ENCODE assay signal across 1 cellular context in the genomic region with DNA sequence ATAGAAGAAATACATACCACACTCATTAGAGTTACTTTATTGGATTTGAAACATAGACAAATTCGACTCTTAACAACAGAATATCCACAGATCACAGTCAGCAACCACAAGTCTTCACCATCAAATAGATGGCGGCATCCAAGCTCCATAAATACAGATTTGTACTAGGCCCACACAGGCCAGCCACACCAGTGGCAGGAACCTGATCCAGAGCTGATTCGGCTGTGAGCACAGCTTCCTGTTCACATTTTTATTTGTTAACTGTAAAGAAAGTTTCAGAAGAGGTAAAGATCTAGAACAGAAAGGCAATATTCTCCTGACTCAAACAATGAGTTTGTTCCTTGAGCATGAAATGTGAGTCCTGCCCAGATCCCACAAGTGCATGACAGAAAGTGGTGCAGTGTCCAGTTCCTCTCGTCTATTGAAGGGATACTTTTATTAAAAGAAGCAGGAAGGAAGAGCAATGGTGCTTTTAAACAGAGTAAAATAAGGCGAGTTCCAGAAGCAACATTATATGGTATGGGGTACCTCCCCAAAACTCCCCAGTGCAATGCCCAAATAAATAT.
TF ChIP-seq lines count a peak whose summit lies in the region.

No MANE protein-coding gene starts in this region.

TF ChIP-seq in HepG2, 621 proteins besides CTCF, POLR2A, EP300 and RAD21 (continued from another document):
- TF ChIP-seq, protein P1, sequence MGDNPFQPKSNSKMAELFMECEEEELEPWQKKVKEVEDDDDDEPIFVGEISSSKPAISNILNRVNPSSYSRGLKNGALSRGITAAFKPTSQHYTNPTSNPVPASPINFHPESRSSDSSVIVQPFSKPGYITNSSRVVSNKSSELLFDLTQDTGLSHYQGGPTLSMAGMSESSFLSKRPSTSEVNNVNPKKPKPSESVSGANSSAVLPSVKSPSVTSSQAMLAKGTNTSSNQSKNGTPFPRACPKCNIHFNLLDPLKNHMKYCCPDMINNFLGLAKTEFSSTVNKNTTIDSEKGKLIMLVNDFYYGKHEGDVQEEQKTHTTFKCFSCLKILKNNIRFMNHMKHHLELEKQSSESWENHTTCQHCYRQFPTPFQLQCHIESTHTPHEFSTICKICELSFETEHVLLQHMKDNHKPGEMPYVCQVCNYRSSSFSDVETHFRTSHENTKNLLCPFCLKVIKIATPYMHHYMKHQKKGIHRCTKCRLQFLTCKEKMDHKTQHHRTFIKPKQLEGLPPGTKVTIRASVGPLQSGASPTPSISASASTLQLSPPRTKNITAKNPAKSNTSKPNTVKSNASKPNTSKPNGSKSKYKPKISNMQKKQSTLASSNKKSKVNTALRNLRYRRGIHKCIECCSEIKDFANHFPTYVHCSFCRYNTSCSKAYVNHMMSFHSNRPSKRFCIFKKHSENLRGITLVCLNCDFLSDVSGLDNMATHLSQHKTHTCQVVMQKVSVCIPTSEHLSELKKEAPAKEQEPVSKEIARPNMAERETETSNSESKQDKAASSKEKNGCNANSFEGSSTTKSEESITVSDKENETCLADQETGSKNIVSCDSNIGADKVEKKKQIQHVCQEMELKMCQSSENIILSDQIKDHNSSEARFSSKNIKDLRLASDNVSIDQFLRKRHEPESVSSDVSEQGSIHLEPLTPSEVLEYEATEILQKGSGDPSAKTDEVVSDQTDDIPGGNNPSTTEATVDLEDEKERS (CRISPR knock-in tag; IDR thresholded peaks at IDR 0.05) = no peak
- TF ChIP-seq BRCA1 (CRISPR knock-in tag; IDR thresholded peaks at IDR 0.05) = no peak
